Comparison of ENCODE assay signal across 15 cellular contexts in genomic region chr1:42926235-42926869, GRCh38. TPM values are rescaled to one million over a fixed set of nuclear protein-coding genes. Genes with fewer than 3 reads are reported as not detected.
DNase-seq lines count a peak whose midpoint lies in the region; ATAC-seq, FAIRE-seq and TF ChIP-seq lines count a peak whose summit lies in the region.
"Had no signal": no experiment of that assay in that cellular context is flagged by ENCODE, and none has a peak within 500 bp of the region (broad histone marks: within the 10 kb centered on the region; RNA-seq: fewer than 3 reads in every experiment).

No MANE protein-coding gene starts in this region.

- POLR2A ChIA-PET in HepG2 (lab: Yijun Ruan, JAX), result interaction anchor here (0.9 kb wide), 1 partner anchor 36 kb away, joined by 3 read pairs; no protein-coding TSS in a partner anchor
- POLR2A ChIA-PET in Panc1 (lab: Charles Lee), result no interaction called here

- TSS peak; percentile 62 for BruUV-seq in HepG2 (replicated peaks; lab: Mats Ljungman, UMichigan)
- TSS peak; percentile 85 for BruUV-seq in Panc1 (replicated peaks; lab: Mats Ljungman, UMichigan)

- TF ChIP-seq EP300 in HepG2 (IDR thresholded peaks at IDR 0.05; ENCODE audit: low read depth in 2 of 2, low read length in 2 of 2) (no peak), HepG2 (CRISPR knock-in tag; IDR thresholded peaks at IDR 0.05; ENCODE audit: borderline replicate concordance) (no peak), suprapubic skin (IDR thresholded peaks at IDR 0.05) (no peak)

- TF ChIP-seq RAD21 in HepG2 (CRISPR knock-in tag; IDR thresholded peaks at IDR 0.05), result no peak

- no peak overlapping the region for H2AFZ ChIP-seq in HepG2 (ENCODE audit: low read length)

- H3K27me3 ChIP-seq in HepG2 (ENCODE audit: control insufficient read depth in 1 of 2, insufficient read depth in 2 of 2, low read length in 2 of 2) (no peaks in the 10 kb centered on the region), right lobe of liver (no peaks in the 10 kb centered on the region), Panc1 (ENCODE audit: control insufficient read depth, insufficient read depth, low read length) (no peaks in the 10 kb centered on the region), endodermal cell (ENCODE audit: control insufficient read depth, insufficient read depth, low read length, poor library complexity, severe bottlenecking) (no peaks in the 10 kb centered on the region), suprapubic skin (no peaks in the 10 kb centered on the region)
- H3K27me3 ChIP-seq: MG63 had no signal

- no peak overlapping the region for H3K9ac ChIP-seq in HepG2 (ENCODE audit: insufficient read depth, low read depth, low read length)
- no peak overlapping the region for H3K9ac ChIP-seq in endodermal cell (ENCODE audit: extremely low read depth, low read length, poor library complexity, severe bottlenecking)

- in situ Hi-C loops in HepG2 (cut with HindIII; ENCODE audit: extremely low pct_ligation_motif_present, low pct_unique_long_range_greater_than_20kb), result no loop called here
- in situ Hi-C loops in Panc1 (cut with HindIII; ENCODE audit: low pct_unique_long_range_greater_than_20kb, low sequenced_read_pairs), result no loop called here

- peaks cover 54% of the 10 kb centered on the region for H4K20me1 ChIP-seq in HepG2 (ENCODE audit: insufficient read depth, low read length)

- intact Hi-C loops in HepG2 (cut with micrococcal nuclease; ENCODE audit: unreplicated experiment), result no loop called here
- intact Hi-C loops in right lobe of liver (cut with DNase I), result no loop called here
- intact Hi-C loops in Panc1 (cut with micrococcal nuclease; ENCODE audit: unreplicated experiment), result no loop called here

- no peak overlapping the region for H3K27ac ChIP-seq in HepG2 (ENCODE audit: extremely low read length, insufficient read depth, low read length)
- H3K27ac ChIP-seq in right lobe of liver, result no peak overlapping the region
- H3K27ac ChIP-seq in Panc1 (ENCODE audit: low read length), result no peak overlapping the region
- H3K27ac ChIP-seq in endodermal cell (ENCODE audit: low read depth, low read length), result no peak overlapping the region
- H3K27ac ChIP-seq in suprapubic skin, result no peak overlapping the region
- H3K27ac ChIP-seq: prostate gland had no signal

- H3K9me3 Mint-ChIP-seq in endodermal cell, result no peaks in the 10 kb centered on the region

- FAIRE-seq in HepG2 (lab: Jason Lieb, UNC), result no peak

- no peak for ATAC-seq in HepG2
- ATAC-seq in right lobe of liver, result no peak
- no peak for ATAC-seq in Panc1
- ATAC-seq: left cardiac atrium had no signal

- no peak for DNase-seq in HepG2 (ENCODE audit: low spot score)
- no peak for DNase-seq in right lobe of liver
- DNase-seq in Panc1 (ENCODE audit: low read depth, low spot score), result no peak
- DNase-seq in endodermal cell, result peak; percentile 43
- peak; percentile 10 to 53 for DNase-seq in suprapubic skin (ENCODE audit: low spot score in 2 of 2)
- no peak for DNase-seq in erythroblast (lab: John Stamatoyannopoulos, UW)
- no peak for DNase-seq in GOT3 (lab: John Stamatoyannopoulos, UW)
- DNase-seq in NCI-H2171 treated with DMSO at 0.1 percent for 48 hours (lab: John Stamatoyannopoulos, UW), result no peak
- DNase-seq: activated T-cell treated with anti-CD3 and anti-CD28 coated beads for 4 hours; effector CD4-positive, alpha-beta T cell; hypothalamus; left cardiac atrium; MG63; NCI-H187 treated with DMSO at 0.1 percent for 48 hours had no signal

- H3K36me3 Mint-ChIP-seq in endodermal cell (ENCODE audit: low read depth), result peaks cover 50% of the 10 kb centered on the region

- peaks cover 65% of the 10 kb centered on the region for H3K4me1 ChIP-seq in HepG2 (ENCODE audit: insufficient read depth, low read length)
- no peaks in the 10 kb centered on the region for H3K4me1 ChIP-seq in right lobe of liver
- peaks cover 12% of the 10 kb centered on the region for H3K4me1 ChIP-seq in Panc1 (ENCODE audit: control insufficient read depth, insufficient read depth, low read length)
- peaks cover 3% of the 10 kb centered on the region for H3K4me1 ChIP-seq in endodermal cell (ENCODE audit: control insufficient read depth, insufficient read depth, low read length)
- H3K4me1 ChIP-seq in suprapubic skin, result peaks cover 30% of the 10 kb centered on the region
- H3K4me1 ChIP-seq: prostate gland had no signal

- H3K4me2 ChIP-seq in HepG2 (ENCODE audit: low read depth, low read length), result no peak overlapping the region; the same call in 1 of the 2 replicates

- no peaks in the 10 kb centered on the region for H3K27me3 Mint-ChIP-seq in endodermal cell (ENCODE audit: insufficient read depth)

- TF ChIP-seq POLR2A in HepG2 (IDR thresholded peaks at IDR 0.05; ENCODE audit: insufficient read depth in 1 of 2, low read depth in 2 of 2, low read length in 2 of 2) (no peak), right lobe of liver (IDR thresholded peaks at IDR 0.05) (no peak), suprapubic skin (IDR thresholded peaks at IDR 0.05) (no peak), erythroblast (IDR thresholded peaks at IDR 0.05; ENCODE audit: low read length) (no peak)

- peaks cover 17% of the 10 kb centered on the region for H3K4me1 Mint-ChIP-seq in endodermal cell

- no peak overlapping the region for H3K4me3 Mint-ChIP-seq in endodermal cell

- TF ChIP-seq CTCF in HepG2 (CRISPR knock-in tag; IDR thresholded peaks at IDR 0.05), result no peak
- TF ChIP-seq CTCF in right lobe of liver (IDR thresholded peaks at IDR 0.05), result no peak
- TF ChIP-seq CTCF in Panc1 (IDR thresholded peaks at IDR 0.05), result no peak
- no peak for TF ChIP-seq CTCF in endodermal cell (conservative IDR thresholded peaks at IDR 0.05)
- TF ChIP-seq CTCF in suprapubic skin (IDR thresholded peaks at IDR 0.05), result no peak

- WGBS in HepG2 (ENCODE audit: low lambda C conversion rate), result 93% methylated on average over 4 of the region's 4 CpGs
- 83% methylated on average over 2 of the region's 4 CpGs for WGBS in right lobe of liver (ENCODE audit: insufficient coverage, low coverage, low lambda C conversion rate, missing lambda C conversion rate)
- 72 to 94% methylated on average over 2 to 4 of the region's 4 CpGs for WGBS in endodermal cell (ENCODE audit: insufficient coverage in 1 of 2, insufficient read length in 1 of 2), 2 experiments
- WGBS in suprapubic skin, result 73% methylated on average over 4 of the region's 4 CpGs

- CTCF ChIA-PET in HepG2 (lab: Yijun Ruan, JAX; ENCODE audit: low intra/inter-chr PET ratio, low total read pairs), result no interaction called here
- CTCF ChIA-PET in Panc1 (lab: Charles Lee), result no interaction called here

- H3K9me3 ChIP-seq in HepG2 (ENCODE audit: low read length) (no peaks in the 10 kb centered on the region), right lobe of liver (no peaks in the 10 kb centered on the region), Panc1 (ENCODE audit: control insufficient read depth, insufficient read depth, low read depth, low read length) (no peaks in the 10 kb centered on the region), endodermal cell (ENCODE audit: control insufficient read depth, low read length) (no peaks in the 10 kb centered on the region), suprapubic skin (no peaks in the 10 kb centered on the region)
- H3K9me3 ChIP-seq: MG63, prostate gland had no signal

- H3K36me3 ChIP-seq in HepG2 (replicated peaks in 1 of 2; ENCODE audit: control insufficient read depth in 1 of 2, insufficient read depth in 2 of 2, low read length in 2 of 2), result peaks cover 50 to 61% of the 10 kb centered on the region in 2 experiments
- peaks cover 0 to 4% (median 0%) of the 10 kb centered on the region in 4 donors for H3K36me3 ChIP-seq in right lobe of liver
- H3K36me3 ChIP-seq in Panc1 (ENCODE audit: control insufficient read depth, insufficient read depth, low read length), result no peaks in the 10 kb centered on the region
- peaks cover 40% of the 10 kb centered on the region for H3K36me3 ChIP-seq in endodermal cell (ENCODE audit: control insufficient read depth, insufficient read depth, low read length)
- H3K36me3 ChIP-seq in suprapubic skin, result peaks cover 53% of the 10 kb centered on the region

- H3K79me2 ChIP-seq in HepG2 (ENCODE audit: insufficient read depth, low read length), result peaks cover 5% of the 10 kb centered on the region

- H3K27ac Mint-ChIP-seq in endodermal cell, result no peak overlapping the region

- H3K4me3 ChIP-seq in HepG2 (replicated peaks in 1 of 3; ENCODE audit: insufficient read depth in 1 of 3, low read depth in 2 of 3, low read length in 3 of 3), result no peak overlapping the region
- no peak overlapping the region for H3K4me3 ChIP-seq in right lobe of liver
- H3K4me3 ChIP-seq in Panc1 (ENCODE audit: low read depth in 2 of 2, low read length in 2 of 2), result no peak overlapping the region
- no peak overlapping the region for H3K4me3 ChIP-seq in endodermal cell (ENCODE audit: low read length)
- H3K4me3 ChIP-seq in suprapubic skin, result no peak overlapping the region
- H3K4me3 ChIP-seq: MG63, prostate gland had no signal

RNA-seq across cellular contexts. Expression of gene SLC2A1, which starts 32.3 kb away (rescaled TPM):
- total RNA-seq in HepG2 (2016; rRNA removed; fragmentation: Illumina TruSeq; extraction: Trizol) (54.3 and 125 TPM in 2 replicates), right lobe of liver (10 to 100 TPM in 1 of 6 experiments, 1 to 10 TPM in 4, under 1 TPM in 1; 0.74 to 34.3 (median 5.8) TPM), Panc1 (2021; ENCODE audit: unreplicated experiment) (32.9 TPM), endodermal cell (10 to 100 TPM; 42.5 to 69.7 TPM), suprapubic skin (1,000 to 10,000 TPM in 1 of 4 donors, 100 to 1,000 TPM in 3; 466 to 1,239 (median 686) TPM)
- 17.1 and 18.0 TPM in 2 replicates for total RNA-seq in HepG2 (2016; cell fraction: cytosol; rRNA removed; fragmentation: Illumina TruSeq; extraction: Trizol; ENCODE audit: low read depth)
- total RNA-seq in HepG2 (2016; cell fraction: insoluble cytoplasmic fraction; rRNA removed; fragmentation: Illumina TruSeq; extraction: Trizol), result 44.3 and 121 TPM in 2 replicates
- 38.1 and 44.0 TPM in 2 replicates for total RNA-seq in HepG2 (2016; cell fraction: membrane; rRNA removed; fragmentation: Illumina TruSeq; extraction: Trizol)
- total RNA-seq in HepG2 (2016; cell fraction: nucleus; rRNA removed; fragmentation: Illumina TruSeq; extraction: Trizol), result 146 and 160 TPM in 2 replicates
- polyA plus RNA-seq in HepG2 (2011; rRNA removed), result 315 and 423 TPM in 2 replicates
- polyA plus RNA-seq in HepG2 (2011; cell fraction: cytosol; rRNA removed), result 201 and 410 TPM in 2 replicates
- 305 and 663 TPM in 2 replicates for polyA plus RNA-seq in HepG2 (2011; cell fraction: nucleus; rRNA removed)
- polyA plus RNA-seq in HepG2 (2012), result 253 and 372 TPM in 2 replicates
- 10.8 and 11.3 TPM in 2 replicates for polyA plus RNA-seq in HepG2 (2016; cell fraction: cytosol; fragmentation: Illumina TruSeq; extraction: Trizol; ENCODE audit: low read depth)
- polyA plus RNA-seq in HepG2 (2016; cell fraction: insoluble cytoplasmic fraction; fragmentation: Illumina TruSeq; extraction: Trizol; ENCODE audit: low read depth), result 47.5 and 58.0 TPM in 2 replicates
- polyA plus RNA-seq in HepG2 (2016; cell fraction: membrane; fragmentation: Illumina TruSeq; extraction: Trizol; ENCODE audit: low read depth), result 20.7 and 24.0 TPM in 2 replicates
- polyA plus RNA-seq in HepG2 (2016; cell fraction: nucleus; fragmentation: Illumina TruSeq; extraction: Trizol; ENCODE audit: insufficient read depth, low read depth), result 232 and 245 TPM in 2 replicates
- polyA minus RNA-seq in HepG2 (2011; rRNA and poly(A)+ RNA removed; ENCODE audit: low replicate concordance), result 61.9 and 1,182 TPM in 2 replicates
- polyA minus RNA-seq in HepG2 (2011; cell fraction: cytosol; rRNA and poly(A)+ RNA removed), result 204 and 374 TPM in 2 replicates
- 146 and 207 TPM in 2 replicates for polyA minus RNA-seq in HepG2 (2011; cell fraction: nucleus; rRNA and poly(A)+ RNA removed)
- polyA plus RNA-seq in Panc1 (2012; ENCODE audit: insufficient read length), result 71.4 TPM
- polyA plus RNA-seq in endodermal cell (2013, experiment 1 of 2), result 172 TPM
- 136 TPM for polyA plus RNA-seq in endodermal cell (2013, experiment 2 of 2)

Comparison
In these comparisons a context has a peak if more than half of its experiments do, and no peak if none do; other contexts are left out.
1. DNase-seq: peak in endodermal cell (single experiment) and suprapubic skin (2 of 2); none in HepG2 (single experiment), right lobe of liver (0 of 3), Panc1 (single experiment), erythroblast (0 of 2), GOT3 (single experiment) and NCI-H2171 treated with DMSO at 0.1 percent for 48 hours (single experiment).